Comparison of ENCODE assay signal across 1 cellular context in genomic region chr1:27821761-27822315, GRCh38.
TF ChIP-seq lines count a peak whose summit lies in the region.

No MANE protein-coding gene starts in this region.

TF ChIP-seq in GM23338, 12 proteins besides CTCF, POLR2A, EP300 and RAD21 (continued from another document):
- TF ChIP-seq ETS1 (IDR thresholded peaks at IDR 0.05) (no peak), NANOG (IDR thresholded peaks at IDR 0.05; ENCODE audit: borderline replicate concordance) (no peak), EZH2 (IDR thresholded peaks at IDR 0.05; ENCODE audit: low read depth, unreplicated experiment) (no peak)
